Comparison of ENCODE assay signal across 10 cellular contexts in the genomic region with DNA sequence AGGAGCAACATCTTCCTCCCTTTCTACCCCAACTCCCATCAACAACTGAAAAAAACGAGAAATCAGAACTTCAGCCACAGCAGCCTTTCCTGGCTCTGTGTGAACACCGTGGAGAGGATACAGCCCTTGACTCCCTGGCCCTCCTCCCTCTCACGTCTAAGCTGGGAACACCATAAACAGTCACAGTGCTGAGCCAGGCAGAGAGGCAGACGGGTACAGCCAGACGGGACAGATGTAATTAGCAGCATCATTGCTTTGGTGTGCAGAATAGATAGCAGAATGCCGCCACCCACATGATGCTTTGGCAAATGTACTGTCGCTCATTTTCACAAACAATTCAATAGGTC.
DNase-seq lines count a peak whose midpoint lies in the region; ATAC-seq and TF ChIP-seq lines count a peak whose summit lies in the region.
"Had no signal": no experiment of that assay in that cellular context is flagged by ENCODE, and none has a peak within 500 bp of the region (broad histone marks: within the 10 kb centered on the region; RNA-seq: fewer than 3 reads in every experiment).

No MANE protein-coding gene starts in this region.

- peak overlapping the region; percentile 23; the same call in 1 of the 2 replicates for H3K27ac ChIP-seq in MM.1S (ENCODE audit: low read length)

- no peaks in the 10 kb centered on the region for H3K36me3 ChIP-seq in MM.1S (replicated peaks; ENCODE audit: insufficient read depth, low read length)
- H3K36me3 ChIP-seq in skeletal muscle satellite cell (ENCODE audit: insufficient read depth, low read length), result no peaks in the 10 kb centered on the region

- peaks cover 11% of the 10 kb centered on the region; the same call in 1 of the 2 replicates for H3F3A ChIP-seq in MM.1S (ENCODE audit: insufficient read depth, low read length)

- H3K4me3 Mint-ChIP-seq in activated CD4-positive, alpha-beta T cell treated with anti-CD3 and anti-CD28 coated beads, Interleukin-2, amount 10 ng/mL, durations not matched to agents 7 days and 5 days, result peak overlapping the region; percentile 5
- peak overlapping the region; percentile 62 for H3K4me3 Mint-ChIP-seq in activated naive CD8-positive, alpha-beta T cell treated with anti-CD3 and anti-CD28 coated beads, Interleukin-2, amount 50 U/mL, for 24 hours
- H3K4me3 Mint-ChIP-seq: dendritic cell treated with granulocyte-macrophage colony-stimulating factor and Interleukin-4, amounts not matched to agents 40 ng/mL and 50 ng/mL, for 4 days had no signal

- H3K36me3 Mint-ChIP-seq in activated CD4-positive, alpha-beta T cell treated with anti-CD3 and anti-CD28 coated beads, Interleukin-2, amount 10 ng/mL, durations not matched to agents 7 days and 5 days (ENCODE audit: low read depth), result peaks cover 2% of the 10 kb centered on the region
- H3K36me3 Mint-ChIP-seq in activated naive CD8-positive, alpha-beta T cell treated with anti-CD3 and anti-CD28 coated beads, Interleukin-2, amount 50 U/mL, for 24 hours (ENCODE audit: low read depth), result no peaks in the 10 kb centered on the region

- TF ChIP-seq CTCF in MM.1S (IDR thresholded peaks at IDR 0.05; ENCODE audit: low read length), result no peak

- H3K4me1 Mint-ChIP-seq in activated CD4-positive, alpha-beta T cell treated with anti-CD3 and anti-CD28 coated beads, Interleukin-2, amount 10 ng/mL, durations not matched to agents 7 days and 5 days, result peaks cover 34% of the 10 kb centered on the region
- peaks cover 35% of the 10 kb centered on the region for H3K4me1 Mint-ChIP-seq in activated naive CD8-positive, alpha-beta T cell treated with anti-CD3 and anti-CD28 coated beads, Interleukin-2, amount 50 U/mL, for 24 hours

- DNase-seq in activated CD4-positive, alpha-beta T cell treated with anti-CD3 and anti-CD28 coated beads, Interleukin-2, amount 10 ng/mL, durations not matched to agents 7 days and 5 days, result no peak
- DNase-seq in activated CD4-positive, alpha-beta T cell treated with anti-CD3 and anti-CD28 coated beads for 4 hours, result no peak
- no peak for DNase-seq in MM.1S
- no peak for DNase-seq in activated naive CD8-positive, alpha-beta T cell treated with anti-CD3 and anti-CD28 coated beads, Interleukin-2, amount 50 U/mL, for 24 hours
- DNase-seq in NCI-H146 treated with DMSO at 0.1 percent for 48 hours (lab: John Stamatoyannopoulos, UW; ENCODE audit: unreplicated experiment), result no peak
- no peak for DNase-seq in CD1c-positive myeloid dendritic cell (ENCODE audit: extremely low spot score)

- no peak overlapping the region for H3K9ac ChIP-seq in MM.1S (ENCODE audit: low read length)
- H3K9ac ChIP-seq in skeletal muscle satellite cell (ENCODE audit: low read depth, low read length), result no peak overlapping the region

- no peaks in the 10 kb centered on the region for H4K20me1 ChIP-seq in MM.1S (ENCODE audit: insufficient read depth, low read length)

- peaks cover 12% of the 10 kb centered on the region for H3K27me3 Mint-ChIP-seq in activated CD4-positive, alpha-beta T cell treated with anti-CD3 and anti-CD28 coated beads, Interleukin-2, amount 10 ng/mL, durations not matched to agents 7 days and 5 days
- H3K27me3 Mint-ChIP-seq in activated naive CD8-positive, alpha-beta T cell treated with anti-CD3 and anti-CD28 coated beads, Interleukin-2, amount 50 U/mL, for 24 hours, result no peaks in the 10 kb centered on the region

- H3K27ac Mint-ChIP-seq in activated CD4-positive, alpha-beta T cell treated with anti-CD3 and anti-CD28 coated beads, Interleukin-2, amount 10 ng/mL, durations not matched to agents 7 days and 5 days, result peak overlapping the region; percentile 77
- H3K27ac Mint-ChIP-seq in activated naive CD8-positive, alpha-beta T cell treated with anti-CD3 and anti-CD28 coated beads, Interleukin-2, amount 50 U/mL, for 24 hours, result peak overlapping the region; percentile 53
- H3K27ac Mint-ChIP-seq: dendritic cell treated with granulocyte-macrophage colony-stimulating factor and Interleukin-4, amounts not matched to agents 40 ng/mL and 50 ng/mL, for 4 days had no signal

- no peaks in the 10 kb centered on the region for H3K9me2 ChIP-seq in MM.1S (replicated peaks; ENCODE audit: insufficient read depth, low read length)

- H2AFZ ChIP-seq in MM.1S (ENCODE audit: low read length), result peak overlapping the region; percentile 25; the same call in 1 of the 2 replicates

- no peaks in the 10 kb centered on the region for H3K79me2 ChIP-seq in MM.1S (ENCODE audit: low read length)

- ATAC-seq in activated naive CD8-positive, alpha-beta T cell treated with anti-CD3 and anti-CD28 coated beads, Interleukin-2, amount 50 U/mL, for 24 hours, result no peak
- ATAC-seq in HG02981 (IDR thresholded peaks at IDR 0.05; ENCODE audit: unreplicated experiment), result no peak

- H3K9me3 ChIP-seq in MM.1S (replicated peaks; ENCODE audit: insufficient read depth, low read length) (no peaks in the 10 kb centered on the region), skeletal muscle satellite cell (replicated peaks; ENCODE audit: low read length) (no peaks in the 10 kb centered on the region)

- H3K9me3 Mint-ChIP-seq in activated CD4-positive, alpha-beta T cell treated with anti-CD3 and anti-CD28 coated beads, Interleukin-2, amount 10 ng/mL, durations not matched to agents 7 days and 5 days, result no peaks in the 10 kb centered on the region
- H3K9me3 Mint-ChIP-seq in activated naive CD8-positive, alpha-beta T cell treated with anti-CD3 and anti-CD28 coated beads, Interleukin-2, amount 50 U/mL, for 24 hours, result peaks cover under 1% of the 10 kb centered on the region

- H3K27me3 ChIP-seq in MM.1S (replicated peaks; ENCODE audit: insufficient read depth, low read length) (no peaks in the 10 kb centered on the region), skeletal muscle satellite cell (ENCODE audit: control insufficient read depth, insufficient read depth, low read length) (peaks cover 56% of the 10 kb centered on the region)

- peak overlapping the region; percentile 57 for H3K4me2 ChIP-seq in MM.1S (ENCODE audit: low read depth, low read length)
- H3K4me2 ChIP-seq in skeletal muscle satellite cell (ENCODE audit: low read length), result peak overlapping the region; percentile 12

- CTCF ChIA-PET in activated CD4-positive, alpha-beta T cell treated with anti-CD3 and anti-CD28 coated beads, Interleukin-2, amount 10 ng/mL, durations not matched to agents 7 days and 5 days (lab: Charles Lee), result interaction anchor here (0.6 to 4.6 kb wide), 4 partner anchors 10 to 169 kb away, joined by 3 to 22 read pairs (median 4); no protein-coding TSS in a partner anchor

- H3K4me1 ChIP-seq in MM.1S (ENCODE audit: low read length) (peaks cover 22% of the 10 kb centered on the region), skeletal muscle satellite cell (ENCODE audit: control insufficient read depth, insufficient read depth, low read length) (no peaks in the 10 kb centered on the region)

- POLR2A ChIA-PET in activated CD4-positive, alpha-beta T cell treated with anti-CD3 and anti-CD28 coated beads, Interleukin-2, amount 10 ng/mL, durations not matched to agents 7 days and 5 days (lab: Charles Lee), result no interaction called here

- H3K4me3 ChIP-seq in MM.1S (ENCODE audit: low read length) (0 out of 2 replicates have a peak overlapping the region, but pooled peaks have one; percentile 8), skeletal muscle satellite cell (ENCODE audit: low read length) (no peak overlapping the region)
- H3K4me3 ChIP-seq: lung had no signal
